In genomic region chr19:52190679-52191293, GRCh38 we compare ENCODE assay signal across 8 cellular contexts. TPM values are rescaled to one million over a fixed set of nuclear protein-coding genes. Genes with fewer than 3 reads are reported as not detected.
DNase-seq lines count a peak whose midpoint lies in the region; ATAC-seq and TF ChIP-seq lines count a peak whose summit lies in the region.

No MANE protein-coding gene starts in this region.

- peak overlapping the region; percentile 91 for H3K14ac ChIP-seq in trophoblast cell (ENCODE audit: low read length)

- H2AFZ ChIP-seq in trophoblast cell (ENCODE audit: insufficient read depth, low read length, poor library complexity): peak overlapping the region; percentile 27

- H3K4me1 Mint-ChIP-seq in activated CD4-positive, alpha-beta memory T cell treated with anti-CD3 and anti-CD28 coated beads, Interleukin-2, amount 10 ng/mL, durations not matched to agents 7 days and 5 days: peaks cover 38% of the 10 kb centered on the region
- H3K4me1 Mint-ChIP-seq in glutamatergic neuron (ENCODE audit: low read depth, unreplicated experiment): peaks cover 11% of the 10 kb centered on the region

- H3K36me3 ChIP-seq in BE2C (peaks cover 46% of the 10 kb centered on the region), H7 (replicated peaks; ENCODE audit: control insufficient read depth, insufficient read depth, low read length) (peaks cover 6% of the 10 kb centered on the region), trophoblast cell (ENCODE audit: control insufficient read depth in 1 of 2, insufficient read depth in 2 of 2, low read length in 2 of 2) (peaks cover 12 to 18% of the 10 kb centered on the region in 2 experiments)

- peaks cover 27% of the 10 kb centered on the region for H3K79me2 ChIP-seq in trophoblast cell (ENCODE audit: control insufficient read depth, insufficient read depth, low read length, poor library complexity)

- no CpG with 5 or more reads among the region's 28 CpGs for WGBS in trophoblast cell (ENCODE audit: extremely low coverage, insufficient coverage, insufficient read length)

- DNase-seq in BE2C (no peak), H7 (no peak), glutamatergic neuron (peak; percentile 43), trophoblast cell (peak; percentile 30 to 57), NCI-H226 (no peak)
- peak; percentile 17 for DNase-seq in activated CD4-positive, alpha-beta memory T cell treated with anti-CD3 and anti-CD28 coated beads, Interleukin-2, amount 10 ng/mL, durations not matched to agents 7 days and 5 days

- ATAC-seq in HG03135 (IDR thresholded peaks at IDR 0.05; ENCODE audit: unreplicated experiment) (no peak), GM19023 (IDR thresholded peaks at IDR 0.05; ENCODE audit: unreplicated experiment) (no peak)

- peak overlapping the region; percentile 97 for H3K4me3 Mint-ChIP-seq in activated CD4-positive, alpha-beta memory T cell treated with anti-CD3 and anti-CD28 coated beads, Interleukin-2, amount 10 ng/mL, durations not matched to agents 7 days and 5 days
- H3K4me3 Mint-ChIP-seq in glutamatergic neuron (ENCODE audit: unreplicated experiment): peak overlapping the region; percentile 91

- H3K36me3 Mint-ChIP-seq in activated CD4-positive, alpha-beta memory T cell treated with anti-CD3 and anti-CD28 coated beads, Interleukin-2, amount 10 ng/mL, durations not matched to agents 7 days and 5 days (ENCODE audit: low read depth): peaks cover 46% of the 10 kb centered on the region
- H3K36me3 Mint-ChIP-seq in glutamatergic neuron (ENCODE audit: unreplicated experiment): peaks cover 4% of the 10 kb centered on the region

- H3K27me3 ChIP-seq in BE2C (no peaks in the 10 kb centered on the region), H7 (ENCODE audit: control insufficient read depth, insufficient read depth, low read length) (no peaks in the 10 kb centered on the region), trophoblast cell (ENCODE audit: insufficient read depth, low read length) (no peaks in the 10 kb centered on the region)

- peak overlapping the region; percentile 70 for H3K27ac ChIP-seq in trophoblast cell (ENCODE audit: low read depth, low read length)

- H3K27me3 Mint-ChIP-seq in activated CD4-positive, alpha-beta memory T cell treated with anti-CD3 and anti-CD28 coated beads, Interleukin-2, amount 10 ng/mL, durations not matched to agents 7 days and 5 days: no peaks in the 10 kb centered on the region
- peaks cover 9% of the 10 kb centered on the region for H3K27me3 Mint-ChIP-seq in glutamatergic neuron (ENCODE audit: unreplicated experiment)

- CTCF ChIA-PET in activated CD4-positive, alpha-beta memory T cell treated with anti-CD3 and anti-CD28 coated beads, Interleukin-2, amount 10 ng/mL, durations not matched to agents 7 days and 5 days (lab: Charles Lee): interaction anchor here (1.1 kb wide), 1 partner anchor 47 kb away, joined by 3 read pairs; no protein-coding TSS in a partner anchor

- peak overlapping the region; percentile 86 for H4K8ac ChIP-seq in trophoblast cell (ENCODE audit: low read depth, low read length)

- peak overlapping the region; percentile 86 for H3K4me2 ChIP-seq in trophoblast cell (ENCODE audit: low read length)

- peak overlapping the region; percentile 85 for H2BK120ac ChIP-seq in trophoblast cell (ENCODE audit: insufficient read depth, low read length, poor library complexity)

- POLR2A ChIA-PET in activated CD4-positive, alpha-beta memory T cell treated with anti-CD3 and anti-CD28 coated beads, Interleukin-2, amount 10 ng/mL, durations not matched to agents 7 days and 5 days (lab: Charles Lee): no interaction called here

- peak overlapping the region; percentile 98 for H3K27ac Mint-ChIP-seq in activated CD4-positive, alpha-beta memory T cell treated with anti-CD3 and anti-CD28 coated beads, Interleukin-2, amount 10 ng/mL, durations not matched to agents 7 days and 5 days
- peak overlapping the region; percentile 95 for H3K27ac Mint-ChIP-seq in glutamatergic neuron (ENCODE audit: unreplicated experiment)

- peak overlapping the region; percentile 97 for H3K4ac ChIP-seq in trophoblast cell (ENCODE audit: low read depth, low read length)

- H4K91ac ChIP-seq in trophoblast cell (ENCODE audit: low read depth, low read length): peak overlapping the region; percentile 80

- H2AK5ac ChIP-seq in trophoblast cell (ENCODE audit: low read length): peak overlapping the region; percentile 77

- H3K23ac ChIP-seq in trophoblast cell (ENCODE audit: low read length): no peak overlapping the region

- H3K9me3 ChIP-seq in BE2C: no peaks in the 10 kb centered on the region; the same call in 1 of the 2 replicates
- H3K9me3 ChIP-seq in trophoblast cell (ENCODE audit: insufficient read depth, low read depth, low read length): no peaks in the 10 kb centered on the region

- H3K4me1 ChIP-seq in BE2C (peaks cover 3% of the 10 kb centered on the region), trophoblast cell (ENCODE audit: control insufficient read depth in 1 of 2, insufficient read depth in 2 of 2, low read length in 2 of 2) (peaks cover 0 to 9% of the 10 kb centered on the region in 2 experiments)

- H3K9me3 Mint-ChIP-seq in activated CD4-positive, alpha-beta memory T cell treated with anti-CD3 and anti-CD28 coated beads, Interleukin-2, amount 10 ng/mL, durations not matched to agents 7 days and 5 days: peaks cover 13% of the 10 kb centered on the region
- peaks cover 5% of the 10 kb centered on the region for H3K9me3 Mint-ChIP-seq in glutamatergic neuron (ENCODE audit: unreplicated experiment)

- H3K9ac ChIP-seq in trophoblast cell (ENCODE audit: low read length): peak overlapping the region; percentile 93

- H2BK5ac ChIP-seq in trophoblast cell (ENCODE audit: low read depth, low read length, poor library complexity): peak overlapping the region; percentile 92

- H3K18ac ChIP-seq in trophoblast cell (ENCODE audit: low read length): peak overlapping the region; percentile 91

- TF ChIP-seq CTCF in BE2C (IDR thresholded peaks at IDR 0.05; ENCODE audit: low read depth, low read length) (no peak), glutamatergic neuron (IDR thresholded peaks at IDR 0.05; ENCODE audit: partially characterized antibody, unreplicated experiment) (no peak)

- peak overlapping the region; percentile 93 for H4K12ac ChIP-seq in trophoblast cell (ENCODE audit: low read depth, low read length)

- peak overlapping the region; percentile 97 for H3K4me3 ChIP-seq in BE2C (ENCODE audit: low read depth, low read length)
- H3K4me3 ChIP-seq in H7 (ENCODE audit: insufficient read depth, low read depth, low read length): peak overlapping the region; percentile 91
- peak overlapping the region; percentile 98 for H3K4me3 ChIP-seq in trophoblast cell (ENCODE audit: low read depth, low read length)

- peaks cover 17% of the 10 kb centered on the region for H3K79me1 ChIP-seq in trophoblast cell (ENCODE audit: low read length)

- no peak overlapping the region for H2BK12ac ChIP-seq in trophoblast cell (ENCODE audit: low read length)

RNA-seq across cellular contexts. Expression of gene PPP2R1A, which starts 0.9 kb away (rescaled TPM):
- polyA plus RNA-seq in BE2C (2012; ENCODE audit: insufficient read depth, insufficient read length, low read depth): 714 TPM
- 439 and 477 TPM in 2 replicates for total RNA-seq in H7 (2014; rRNA removed; shearing (Covaris generic))
- total RNA-seq in activated CD4-positive, alpha-beta memory T cell treated with anti-CD3 and anti-CD28 coated beads, Interleukin-2, amount 10 ng/mL, durations not matched to agents 7 days and 5 days: 100 to 1,000 TPM; 203 to 209 TPM
- total RNA-seq in glutamatergic neuron (ENCODE audit: unreplicated experiment): 311 TPM
- polyA plus RNA-seq in trophoblast cell (2013): 130 and 133 TPM in 2 replicates

RNA-seq across cellular contexts. Expression of gene ZNF836, which starts 19.4 kb away (rescaled TPM):
- 2.4 TPM for polyA plus RNA-seq in BE2C (2012; ENCODE audit: insufficient read depth, insufficient read length, low read depth)
- total RNA-seq in H7 (2014; rRNA removed; shearing (Covaris generic)): 4.7 and 7.5 TPM in 2 replicates
- 10 to 100 TPM; 17.3 to 18.0 TPM for total RNA-seq in activated CD4-positive, alpha-beta memory T cell treated with anti-CD3 and anti-CD28 coated beads, Interleukin-2, amount 10 ng/mL, durations not matched to agents 7 days and 5 days
- 29.7 TPM for total RNA-seq in glutamatergic neuron (ENCODE audit: unreplicated experiment)
- 50.0 and 50.5 TPM in 2 replicates for polyA plus RNA-seq in trophoblast cell (2013)

RNA-seq across cellular contexts. Expression of gene ZNF616, which starts 51.0 kb away (rescaled TPM):
- polyA plus RNA-seq in BE2C (2012; ENCODE audit: insufficient read depth, insufficient read length, low read depth): 6.9 TPM
- 4.8 and 10.3 TPM in 2 replicates for total RNA-seq in H7 (2014; rRNA removed; shearing (Covaris generic))
- total RNA-seq in activated CD4-positive, alpha-beta memory T cell treated with anti-CD3 and anti-CD28 coated beads, Interleukin-2, amount 10 ng/mL, durations not matched to agents 7 days and 5 days: 1 to 10 TPM; 7.9 to 8.5 TPM
- total RNA-seq in glutamatergic neuron (ENCODE audit: unreplicated experiment): 22.5 TPM
- 7.2 and 7.4 TPM in 2 replicates for polyA plus RNA-seq in trophoblast cell (2013)

Comparison
In these comparisons a context has a peak if more than half of its experiments do, and no peak if none do; other contexts are left out.
1. DNase-seq: peak in activated CD4-positive, alpha-beta memory T cell treated with anti-CD3 and anti-CD28 coated beads, Interleukin-2, amount 10 ng/mL, durations not matched to agents 7 days and 5 days (single experiment), glutamatergic neuron (single experiment) and trophoblast cell (2 of 2); none in BE2C (single experiment), H7 (single experiment) and NCI-H226 (single experiment).
2. Peak in every context shown above with its lines, with median percentiles within 50 percentile points of each other: H3K4me3 ChIP-seq.